In the genomic region with DNA sequence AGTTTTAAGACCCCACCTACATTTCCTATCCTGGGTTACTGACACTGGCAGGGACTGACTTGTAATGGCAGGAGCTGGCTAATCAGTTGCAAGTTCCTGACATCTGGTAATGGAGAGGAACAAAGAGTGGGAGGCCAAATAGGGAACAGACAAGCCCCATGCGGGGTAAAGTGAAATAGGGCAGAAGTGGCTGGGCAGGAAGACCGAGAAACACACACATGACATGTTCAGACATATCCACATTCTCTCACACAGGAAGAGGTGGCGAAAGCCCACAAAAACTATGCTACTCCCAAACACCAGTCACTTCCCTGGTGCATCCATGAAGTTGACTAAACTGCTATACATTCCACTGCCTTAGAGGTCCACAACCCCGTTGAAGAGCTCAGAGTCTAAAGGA, we compare ENCODE assay signal across 8 cellular contexts.
DNase-seq lines count a peak whose midpoint lies in the region; ATAC-seq, FAIRE-seq and TF ChIP-seq lines count a peak whose summit lies in the region.

No MANE protein-coding gene starts in this region.

- no peaks in the 10 kb centered on the region for H3K36me3 Mint-ChIP-seq in activated T-helper 17 cell treated with anti-CD3 and anti-CD28 coated beads, Interleukin-2, amount 50 U/mL, for 72 hours (ENCODE audit: low read depth)

- H3K27ac Mint-ChIP-seq in activated T-helper 17 cell treated with anti-CD3 and anti-CD28 coated beads, Interleukin-2, amount 50 U/mL, for 72 hours = peak overlapping the region; percentile 20

- ATAC-seq in A549 (no peak), HG03342 (IDR thresholded peaks at IDR 0.05; ENCODE audit: unreplicated experiment) (peak; percentile 63)
- peak; percentile 59 for ATAC-seq in activated T-helper 17 cell treated with anti-CD3 and anti-CD28 coated beads, Interleukin-2, amount 50 U/mL, for 72 hours (replicated peaks)

- H3K9me3 ChIP-seq in A549 = peaks cover 6% of the 10 kb centered on the region; the same call in 1 of the 3 replicates
- no peaks in the 10 kb centered on the region for H3K9me3 ChIP-seq in muscle layer of duodenum (ENCODE audit: control insufficient read depth in 1 of 2, low read length in 2 of 2)

- peaks cover 37% of the 10 kb centered on the region for H3K4me1 Mint-ChIP-seq in activated T-helper 17 cell treated with anti-CD3 and anti-CD28 coated beads, Interleukin-2, amount 50 U/mL, for 72 hours

- POLR2A ChIA-PET in A549 (lab: Yijun Ruan, JAX) = interaction anchor here (0.6 kb wide), 1 partner anchor 36 kb away, joined by 3 read pairs; no protein-coding TSS in a partner anchor

- 84% methylated on average over 4 of the region's 4 CpGs for WGBS in A549 (ENCODE audit: missing lambda C conversion rate)

- peak overlapping the region; percentile 69 to 86 for H3K27ac ChIP-seq in A549
- H3K27ac ChIP-seq in muscle layer of duodenum (ENCODE audit: low read length) = peak overlapping the region; percentile 3

- no peak for FAIRE-seq in A549 (lab: Jason Lieb, UNC)
- peak; percentile 71 for FAIRE-seq in GM19239 (lab: Jason Lieb, UNC)

- peaks cover 56% of the 10 kb centered on the region for H3K4me1 ChIP-seq in A549
- peaks cover 0 to 4% of the 10 kb centered on the region in 2 donors for H3K4me1 ChIP-seq in muscle layer of duodenum (ENCODE audit: control insufficient read depth in 1 of 2, insufficient read depth in 2 of 2, low read length in 2 of 2)

- DNase-seq in A549 (ENCODE audit: low read depth in 1 of 2, low spot score in 1 of 2) (no peak), GM19239 (ENCODE audit: insufficient read length, low spot score) (no peak), NCI-H2029 (lab: John Stamatoyannopoulos, UW) (no peak), NCI-H2029 treated with DMSO at 0.1 percent for 48 hours (lab: John Stamatoyannopoulos, UW) (no peak)
- no peak for DNase-seq in activated CD4-positive, alpha-beta T cell treated with anti-CD3 and anti-CD28 coated beads for 48 hours

- no peak for TF ChIP-seq POLR2A in A549 (IDR thresholded peaks at IDR 0.05; ENCODE audit: low read length)

- no peaks in the 10 kb centered on the region for H3K27me3 Mint-ChIP-seq in activated T-helper 17 cell treated with anti-CD3 and anti-CD28 coated beads, Interleukin-2, amount 50 U/mL, for 72 hours

- CTCF ChIA-PET in A549 (lab: Yijun Ruan, JAX) = interaction anchor here (2.7 kb wide), 1 partner anchor 15 kb away, joined by 6 read pairs; no protein-coding TSS in a partner anchor

- no peak overlapping the region for H3K4me2 ChIP-seq in A549

- no peaks in the 10 kb centered on the region for H3K9me3 Mint-ChIP-seq in activated T-helper 17 cell treated with anti-CD3 and anti-CD28 coated beads, Interleukin-2, amount 50 U/mL, for 72 hours

- no peaks in the 10 kb centered on the region for H3K36me3 ChIP-seq in muscle layer of duodenum (ENCODE audit: control insufficient read depth in 1 of 2, insufficient read depth in 2 of 2, low read length in 2 of 2)

- H3K4me3 Mint-ChIP-seq in activated T-helper 17 cell treated with anti-CD3 and anti-CD28 coated beads, Interleukin-2, amount 50 U/mL, for 72 hours = peak overlapping the region; percentile 40

- TF ChIP-seq CTCF in A549 (IDR thresholded peaks at IDR 0.05) = no peak

- H3K27me3 ChIP-seq in muscle layer of duodenum (ENCODE audit: low read depth, low read length) = no peaks in the 10 kb centered on the region

- H3K4me3 ChIP-seq in A549 = no peak overlapping the region
- no peak overlapping the region for H3K4me3 ChIP-seq in muscle layer of duodenum (ENCODE audit: low read depth in 1 of 2, low read length in 2 of 2)

- no peak for TF ChIP-seq RAD21 in A549 (conservative IDR thresholded peaks at IDR 0.05 in 1 of 2, IDR thresholded peaks at IDR 0.05 in 1 of 2)

- no peak for TF ChIP-seq EP300 in A549 (IDR thresholded peaks at IDR 0.05)

TF ChIP-seq in A549, 52 proteins besides CTCF, POLR2A, EP300 and RAD21:
- TF ChIP-seq HOXA7 (CRISPR knock-in tag; IDR thresholded peaks at IDR 0.05) (no peak), CBX8 (IDR thresholded peaks at IDR 0.05) (no peak), MAZ (IDR thresholded peaks at IDR 0.05; ENCODE audit: borderline replicate concordance, low read depth, low read length) (no peak), PHF8 (IDR thresholded peaks at IDR 0.05; ENCODE audit: borderline replicate concordance, low read depth) (no peak), HOXB5 (CRISPR knock-in tag; IDR thresholded peaks at IDR 0.05) (no peak), SMC3 (IDR thresholded peaks at IDR 0.05) (no peak), RCOR1 (IDR thresholded peaks at IDR 0.05; ENCODE audit: low read depth, low read length) (no peak), ZFP36 (IDR thresholded peaks at IDR 0.05; ENCODE audit: borderline replicate concordance, partially characterized antibody) (no peak), CHD4 (IDR thresholded peaks at IDR 0.05; ENCODE audit: borderline replicate concordance) (no peak)

Comparison
In these comparisons a context has a peak if more than half of its experiments do, and no peak if none do; other contexts are left out.
1. ATAC-seq: peak in HG03342 (single experiment) and activated T-helper 17 cell treated with anti-CD3 and anti-CD28 coated beads, Interleukin-2, amount 50 U/mL, for 72 hours (single experiment); none in A549 (0 of 2).